16 cellular contexts compared by ENCODE assay signal in genomic region chr10:88111294-88111693, GRCh38.
"Had no signal": no experiment of that assay in that cellular context is flagged by ENCODE, and none has a peak within 500 bp of the region (broad histone marks: within the 10 kb centered on the region; RNA-seq: fewer than 3 reads in every experiment).

No MANE protein-coding gene starts in this region.

- H3K9me3 Mint-ChIP-seq: brain; effector memory CD8-positive, alpha-beta T cell; immature natural killer cell; memory B cell had no signal

- H3K27me3 ChIP-seq: esophagus squamous epithelium, stomach, upper lobe of right lung had no signal

- H3K36me3 ChIP-seq: esophagus squamous epithelium, stomach, upper lobe of right lung had no signal

- H3K4me3 Mint-ChIP-seq: activated naive CD8-positive, alpha-beta T cell treated with anti-CD3 and anti-CD28 coated beads, Interleukin-2, amount 10 ng/mL, durations not matched to agents 7 days and 5 days; brain; effector memory CD8-positive, alpha-beta T cell; immature natural killer cell; memory B cell; neural crest cell had no signal

- DNase-seq: activated CD4-positive, alpha-beta T cell treated with anti-CD3 and anti-CD28 coated beads, Interleukin-2, amount 50 U/mL, for 4 hours; activated naive CD4-positive, alpha-beta T cell; activated naive CD8-positive, alpha-beta T cell treated with anti-CD3 and anti-CD28 coated beads, Interleukin-2, amount 10 ng/mL, durations not matched to agents 7 days and 5 days; anterior cingulate cortex; caudate nucleus; effector memory CD8-positive, alpha-beta T cell; esophagus squamous epithelium; immature natural killer cell; stimulated activated CD4-positive, alpha-beta T cell treated with anti-CD3 and anti-CD28 coated beads, Interleukin-1b, Interleukin-23, amount 100 ng/mL, for 48 hours; stomach; upper lobe of right lung had no signal

- H3K36me3 Mint-ChIP-seq: brain, memory B cell had no signal

- H3K27ac Mint-ChIP-seq: activated naive CD8-positive, alpha-beta T cell treated with anti-CD3 and anti-CD28 coated beads, Interleukin-2, amount 10 ng/mL, durations not matched to agents 7 days and 5 days; brain; immature natural killer cell; progenitor cell of endocrine pancreas had no signal

- H3K27ac ChIP-seq: esophagus squamous epithelium, stomach, upper lobe of right lung, VCaP had no signal

- H3K4me1 Mint-ChIP-seq: brain, neural crest cell had no signal

- H3K27me3 Mint-ChIP-seq: effector memory CD8-positive, alpha-beta T cell; memory B cell; progenitor cell of endocrine pancreas had no signal

- ATAC-seq: effector memory CD8-positive, alpha-beta T cell; upper lobe of right lung had no signal

- H3K4me3 ChIP-seq: esophagus squamous epithelium, stomach, upper lobe of right lung had no signal

- H3K9me3 ChIP-seq: esophagus squamous epithelium, stomach, upper lobe of right lung had no signal
